1 cellular context compared by ENCODE assay signal in the genomic region with DNA sequence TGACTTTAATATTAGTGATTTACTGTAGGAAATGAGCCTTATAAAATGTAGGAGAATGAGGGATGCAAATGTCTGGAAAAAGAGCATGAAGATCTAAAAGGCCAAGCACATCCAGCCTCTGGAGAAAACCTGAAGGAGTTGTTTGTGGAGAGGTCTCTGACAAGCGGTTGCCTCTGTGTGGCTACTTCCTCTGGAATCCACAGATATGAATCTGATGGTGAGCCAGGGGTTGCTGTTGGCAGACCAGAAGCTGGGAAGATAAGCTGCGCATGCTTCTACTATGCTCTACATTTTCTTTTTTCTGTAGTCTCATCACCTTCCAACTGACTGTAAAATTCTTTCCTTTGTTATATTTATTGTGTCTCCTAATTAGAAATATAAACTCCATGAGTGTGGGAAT.
TF ChIP-seq lines count a peak whose summit lies in the region.

No MANE protein-coding gene starts in this region.

TF ChIP-seq in H1, 55 proteins besides CTCF, POLR2A, EP300 and RAD21:
- no peak for TF ChIP-seq POU5F1 (IDR thresholded peaks at IDR 0.05; ENCODE audit: low read depth, low read length)
- TF ChIP-seq JUND (IDR thresholded peaks at IDR 0.05; ENCODE audit: low read length) = no peak
- no peak for TF ChIP-seq BRCA1 (IDR thresholded peaks at IDR 0.05; ENCODE audit: low read depth, low read length)
- no peak for TF ChIP-seq KDM4A (IDR thresholded peaks at IDR 0.05; ENCODE audit: low read depth, low read length, severe bottlenecking)
- TF ChIP-seq ZNF274 (IDR thresholded peaks at IDR 0.05; ENCODE audit: borderline replicate concordance, extremely low read depth, low read length) = no peak
- no peak for TF ChIP-seq NANOG (IDR thresholded peaks at IDR 0.05; ENCODE audit: insufficient read depth, low read depth, low read length, poor library complexity, severe bottlenecking)
- no peak for TF ChIP-seq RNF2 (IDR thresholded peaks at IDR 0.05; ENCODE audit: borderline replicate concordance, low read depth, low read length, missing control alignments, poor library complexity, severe bottlenecking)
- TF ChIP-seq NRF1 (IDR thresholded peaks at IDR 0.05; ENCODE audit: low read depth, low read length) = no peak
- TF ChIP-seq SUZ12 (IDR thresholded peaks at IDR 0.05; ENCODE audit: low read length) = no peak
- TF ChIP-seq CTBP2 (IDR thresholded peaks at IDR 0.05; ENCODE audit: borderline replicate concordance, insufficient read depth, insufficient read length, low read length) = no peak
- no peak for TF ChIP-seq SP4 (IDR thresholded peaks at IDR 0.05; ENCODE audit: low read length)
- no peak for TF ChIP-seq CBX5 (IDR thresholded peaks at IDR 0.05; ENCODE audit: low read depth, low read length)
- TF ChIP-seq MAFK (IDR thresholded peaks at IDR 0.05; ENCODE audit: low read depth, low read length) = no peak
- no peak for TF ChIP-seq GABPA (IDR thresholded peaks at IDR 0.05; ENCODE audit: borderline replicate concordance, insufficient read depth, low read length)
- no peak for TF ChIP-seq EZH2 (IDR thresholded peaks at IDR 0.05; ENCODE audit: low read depth, low read length, severe bottlenecking)
- TF ChIP-seq BCL11A (IDR thresholded peaks at IDR 0.05; ENCODE audit: low read depth in 2 of 2, low read length in 2 of 2) = no peak
- TF ChIP-seq PHF8 (conservative IDR thresholded peaks at IDR 0.05; ENCODE audit: low read depth, low read length) = no peak
